13 cellular contexts compared by ENCODE assay signal in genomic region chr5:125134216-125135081, GRCh38.
DNase-seq lines count a peak whose midpoint lies in the region; TF ChIP-seq lines count a peak whose summit lies in the region.
"Had no signal": no experiment of that assay in that cellular context is flagged by ENCODE, and none has a peak within 500 bp of the region (broad histone marks: within the 10 kb centered on the region; RNA-seq: fewer than 3 reads in every experiment).

No MANE protein-coding gene starts in this region.

- H3K36me3 ChIP-seq in mesodermal cell (ENCODE audit: control insufficient read depth, insufficient read depth, low read length): no peaks in the 10 kb centered on the region

- TF ChIP-seq EP300 in Ishikawa (IDR thresholded peaks at IDR 0.05; ENCODE audit: borderline replicate concordance): peak; percentile 94; the same call in 1 of the 2 replicates

- peaks cover 5% of the 10 kb centered on the region for H3K4me1 ChIP-seq in mesodermal cell (ENCODE audit: control insufficient read depth, insufficient read depth, low read length, poor library complexity, severe bottlenecking)

- H3K9me3 ChIP-seq in mesodermal cell (ENCODE audit: control insufficient read depth, low read length): peaks cover 10% of the 10 kb centered on the region

- TF ChIP-seq RAD21 in Ishikawa (IDR thresholded peaks at IDR 0.05; ENCODE audit: low read depth): peak; percentile 8; the same call in 1 of the 2 replicates

- peak; percentile 31 for DNase-seq in AG08396 (ENCODE audit: low spot score)
- peak; percentile 66 to 92 for DNase-seq in cardiac fibroblast (ENCODE audit: low read depth in 2 of 2)
- no peak for DNase-seq in SW 1271 (lab: John Stamatoyannopoulos, UW)
- no peak for DNase-seq in midbrain (lab: John Stamatoyannopoulos, UW)
- no peak for DNase-seq in stimulated activated CD4-positive, alpha-beta T cell treated with anti-CD3 and anti-CD28 coated beads, Interleukin-4, amount 100 ng/mL, for 1 hour
- no peak for DNase-seq in posterior vena cava (ENCODE audit: low spot score)
- DNase-seq: activated CD4-positive, CD25-positive, alpha-beta regulatory T cell treated with anti-CD3 and anti-CD28 coated beads, Interleukin-2, amount 50 U/mL, for 72 hours; activated effector memory CD4-positive, alpha-beta T cell treated with Interleukin-2 at 50 U/mL for 16 hours; NCI-H2171 treated with DMSO at 0.1 percent for 48 hours; occipital lobe; SHP77 had no signal

- TF ChIP-seq CTCF in cardiac fibroblast (IDR thresholded peaks at IDR 0.05; ENCODE audit: low read depth, low read length): no peak

- H3K4me3 ChIP-seq in cardiac fibroblast (replicated peaks in 1 of 2; ENCODE audit: low read depth in 2 of 2, low read length in 2 of 2) (no peak overlapping the region), mesodermal cell (ENCODE audit: extremely low read depth, insufficient read depth, low read length, poor library complexity, severe bottlenecking) (no peak overlapping the region)

- 100% methylated on average over 1 of the region's 3 CpGs; no CpG with 5 or more reads in 1 of the 2 experiments for WGBS in mesodermal cell (ENCODE audit: insufficient coverage in 2 of 2), 2 experiments

- intact Hi-C loops in posterior vena cava (cut with DNase I): no loop called here

- peak overlapping the region; percentile 83 for H3K27ac ChIP-seq in mesodermal cell (ENCODE audit: low read depth, low read length, severe bottlenecking)

TF ChIP-seq in Ishikawa, 13 proteins besides CTCF, POLR2A, EP300 and RAD21:
- TF ChIP-seq TCF12 (IDR thresholded peaks at IDR 0.05; ENCODE audit: low read depth): peak; percentile 79
- TF ChIP-seq CEBPB (IDR thresholded peaks at IDR 0.05): no peak
- peak; percentile 27; the same call in 1 of the 2 replicates for TF ChIP-seq NFIC (IDR thresholded peaks at IDR 0.05)
- peak; percentile 76 for TF ChIP-seq TEAD4 (IDR thresholded peaks at IDR 0.05)
- TF ChIP-seq CREB1 (IDR thresholded peaks at IDR 0.05; ENCODE audit: low read depth): no peak
- peak; percentile 90 for TF ChIP-seq FOXM1 (IDR thresholded peaks at IDR 0.05; ENCODE audit: borderline replicate concordance, low read depth)

Comparison
In these comparisons a context has a peak if more than half of its experiments do, and no peak if none do; other contexts are left out.
1. DNase-seq: peak in AG08396 (single experiment) and cardiac fibroblast (2 of 2); none in SW 1271 (0 of 2), midbrain (single experiment), stimulated activated CD4-positive, alpha-beta T cell treated with anti-CD3 and anti-CD28 coated beads, Interleukin-4, amount 100 ng/mL, for 1 hour (single experiment) and posterior vena cava (single experiment).